Comparison of ENCODE assay signal across 10 cellular contexts in the genomic region with DNA sequence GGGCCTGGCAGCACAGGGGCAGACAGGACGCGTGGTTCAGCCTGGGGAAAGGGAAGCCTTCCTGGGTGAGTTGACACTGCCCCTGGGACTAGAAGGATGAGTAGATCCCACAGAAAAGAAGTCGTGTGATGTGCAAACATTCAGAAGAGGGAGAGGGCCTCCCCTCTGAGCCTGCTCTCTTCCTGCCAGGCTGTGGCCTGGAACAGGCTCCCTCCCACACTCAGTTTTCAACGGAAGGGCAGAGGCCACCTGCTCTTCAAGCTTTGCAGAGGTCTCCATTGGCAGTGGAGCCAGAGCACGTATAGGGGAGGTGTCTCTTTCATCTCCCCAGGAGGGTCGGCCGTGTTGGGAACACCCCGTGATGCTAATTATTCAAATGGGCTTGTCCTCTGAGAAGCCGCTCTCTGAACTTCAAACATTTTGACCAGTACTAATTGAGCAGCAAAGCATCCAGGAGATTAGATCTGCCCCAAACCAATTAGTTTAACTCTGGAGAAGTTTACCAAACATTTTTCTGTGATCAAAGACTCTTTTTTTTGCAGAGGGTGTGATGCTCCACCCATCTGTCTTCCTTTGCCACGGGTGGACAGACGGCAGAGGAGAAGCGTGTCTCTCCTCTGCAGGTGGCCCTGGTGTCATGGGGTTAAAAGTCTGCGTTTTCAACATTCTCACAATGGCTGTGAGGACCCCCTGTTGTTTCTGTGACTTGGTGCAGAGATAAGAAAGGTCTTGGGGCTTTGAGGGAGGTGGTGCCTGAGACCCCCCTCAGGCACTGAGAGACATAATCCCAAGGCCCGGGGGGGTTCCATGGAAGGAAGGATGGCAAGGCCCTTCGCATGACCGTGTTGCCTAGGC. TPM values are rescaled to one million over a fixed set of nuclear protein-coding genes. Genes with fewer than 3 reads are reported as not detected.
A peak's percentile ranks its signal among the peaks of the same experiment; 100 is the strongest.
DNase-seq lines count a peak whose midpoint lies in the region; ATAC-seq and TF ChIP-seq lines count a peak whose summit lies in the region.
"Had no signal": no experiment of that assay in that cellular context is flagged by ENCODE, and none has a peak within 500 bp of the region (broad histone marks: within the 10 kb centered on the region; RNA-seq: fewer than 3 reads in every experiment).

No MANE protein-coding gene starts in this region.

- H3K4me1 Mint-ChIP-seq in T-helper 17 cell = peaks cover 20% of the 10 kb centered on the region
- H3K4me1 Mint-ChIP-seq in nephron = peaks cover 19% of the 10 kb centered on the region

- peak in 2 of 3 experiments; percentile 20 to 51 for DNase-seq in NCI-H1417 (lab: John Stamatoyannopoulos, UW)
- no peak for DNase-seq in NCI-H1417 treated with DMSO at 0.1 percent for 48 hours (lab: John Stamatoyannopoulos, UW)
- DNase-seq in DMS53 (lab: John Stamatoyannopoulos, UW) = peak; percentile 65
- no peak for DNase-seq in T-helper 17 cell
- DNase-seq in amygdala (lab: John Stamatoyannopoulos, UW) = no peak
- DNase-seq in A172 (ENCODE audit: low spot score) = no peak
- DNase-seq: NCI-H2107, small intestine had no signal

- H3K9me3 Mint-ChIP-seq in nephron = no peaks in the 10 kb centered on the region

- TF ChIP-seq CTCF in nephron (IDR thresholded peaks at IDR 0.05; ENCODE audit: unreplicated experiment in 3 of 3) = no peak

- H3K4me3 Mint-ChIP-seq in T-helper 17 cell (peak overlapping the region; percentile 12), nephron (no peak overlapping the region)

- H3K9me3 ChIP-seq in T-helper 17 cell (ENCODE audit: control insufficient read depth, low read length, poor library complexity, severe bottlenecking) = no peaks in the 10 kb centered on the region

- peak overlapping the region; percentile 49 for H3K27ac Mint-ChIP-seq in T-helper 17 cell
- peak overlapping the region in 2 of 3 experiments; percentile 1 to 48 for H3K27ac Mint-ChIP-seq in nephron

- peak; percentile 23 for ATAC-seq in T-helper 17 cell
- ATAC-seq in HG02610 (IDR thresholded peaks at IDR 0.05; ENCODE audit: unreplicated experiment) = no peak

- H3K36me3 Mint-ChIP-seq in T-helper 17 cell (ENCODE audit: low read depth) (peaks cover 2% of the 10 kb centered on the region), nephron (ENCODE audit: low read depth) (no peaks in the 10 kb centered on the region)

- H3K27me3 Mint-ChIP-seq in T-helper 17 cell (peaks cover 4% of the 10 kb centered on the region), nephron (ENCODE audit: low read depth) (peaks cover 21% of the 10 kb centered on the region)

RNA-seq across cellular contexts. Expression of a gene that starts 29.5 kb away (rescaled TPM):
- total RNA-seq in T-helper 17 cell = 100 to 1,000 TPM; 118 to 149 TPM
- total RNA-seq in A172 (2014; rRNA removed; shearing (Covaris generic)) = 308 and 372 TPM in 2 replicates

Comparison
In these comparisons a context has a peak if more than half of its experiments do, and no peak if none do; other contexts are left out.
1. DNase-seq: peak in NCI-H1417 (2 of 3) and DMS53 (single experiment); none in NCI-H1417 treated with DMSO at 0.1 percent for 48 hours (single experiment), T-helper 17 cell (0 of 3), amygdala (0 of 56) and A172 (single experiment).